8 cellular contexts compared by ENCODE assay signal in the genomic region with DNA sequence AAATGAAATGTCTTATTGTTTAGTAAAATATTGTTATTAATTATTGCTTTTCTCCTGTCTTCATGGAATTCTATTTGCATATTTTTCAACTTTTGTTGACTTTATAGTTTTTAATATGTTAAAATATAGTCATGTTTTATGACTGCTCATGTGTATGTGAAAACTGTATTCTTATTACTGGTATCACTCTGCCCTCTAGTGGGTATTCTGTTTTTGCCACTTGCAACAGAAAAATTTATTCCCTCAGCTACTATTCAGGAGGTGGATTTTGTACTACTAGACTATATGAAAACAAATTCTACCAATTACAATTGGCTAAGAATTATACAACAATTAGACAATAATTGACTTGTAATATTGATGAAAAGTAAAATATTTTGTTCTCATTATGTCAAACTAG. TPM values are rescaled to one million over a fixed set of nuclear protein-coding genes. Genes with fewer than 3 reads are reported as not detected.
DNase-seq lines count a peak whose midpoint lies in the region; ATAC-seq and TF ChIP-seq lines count a peak whose summit lies in the region.

No MANE protein-coding gene starts in this region.

- intact Hi-C loops in upper lobe of right lung (cut with DNase I): no loop called here

- no peak overlapping the region for H3K4me3 ChIP-seq in NT2/D1 (ENCODE audit: insufficient read length, low read depth)
- H3K4me3 ChIP-seq in upper lobe of right lung: no peak overlapping the region

- TF ChIP-seq CTCF in upper lobe of right lung (IDR thresholded peaks at IDR 0.05): peak; percentile 52

- DNase-seq in DMS53 treated with DMSO at 0.1 percent for 48 hours (lab: John Stamatoyannopoulos, UW; ENCODE audit: unreplicated experiment) (peak; percentile 3), NT2/D1 (ENCODE audit: low read depth, low spot score) (peak; percentile 27), fibroblast of peridontal ligament (ENCODE audit: extremely low read depth) (peak; percentile 40), upper lobe of right lung (no peak), H4 (ENCODE audit: low spot score) (no peak)
- DNase-seq in stimulated activated naive CD4-positive, alpha-beta T cell (lab: John Stamatoyannopoulos, UW): no peak
- no peak for DNase-seq in effector CD8-positive, alpha-beta T cell (lab: John Stamatoyannopoulos, UW)

- no peak overlapping the region for H3K27ac ChIP-seq in upper lobe of right lung

- H3K9me3 ChIP-seq in NT2/D1 (ENCODE audit: insufficient read depth, low read length) (0 out of 2 replicates have a peak, but pooled peaks cover under 1% of the 10 kb centered on the region), upper lobe of right lung (no peaks in the 10 kb centered on the region)

- H3K36me3 ChIP-seq in NT2/D1 (ENCODE audit: insufficient read depth, insufficient read length, low read length): no peaks in the 10 kb centered on the region
- no peaks in the 10 kb centered on the region for H3K36me3 ChIP-seq in upper lobe of right lung

- no peak overlapping the region for H3K9ac ChIP-seq in NT2/D1 (ENCODE audit: insufficient read length, low read depth)

- ATAC-seq in HG02588 (IDR thresholded peaks at IDR 0.05; ENCODE audit: unreplicated experiment) (peak; percentile 50), upper lobe of right lung (peak; percentile 30)

- H3K27me3 ChIP-seq in NT2/D1 (ENCODE audit: insufficient read depth, insufficient read length) (no peaks in the 10 kb centered on the region), upper lobe of right lung (no peaks in the 10 kb centered on the region)

- H3K4me1 ChIP-seq in NT2/D1 (ENCODE audit: insufficient read depth, insufficient read length) (no peaks in the 10 kb centered on the region), upper lobe of right lung (no peaks in the 10 kb centered on the region)

RNA-seq across cellular contexts. Expression of gene OR4C6, which starts 45.0 kb away (rescaled TPM):
- not detected for total RNA-seq in upper lobe of right lung
- total RNA-seq in H4 (2014; rRNA removed; shearing (Covaris generic)): 0.21 TPM in 1 of 2 replicates, not detected in the other

RNA-seq across cellular contexts. Expression of gene OR4S2, which starts 58.9 kb away (rescaled TPM):
- total RNA-seq in upper lobe of right lung: not detected
- total RNA-seq in H4 (2014; rRNA removed; shearing (Covaris generic)): not detected in 2 replicates

Comparison
In these comparisons a context has a peak if more than half of its experiments do, and no peak if none do; other contexts are left out.
1. DNase-seq: peak in DMS53 treated with DMSO at 0.1 percent for 48 hours (single experiment), NT2/D1 (single experiment) and fibroblast of peridontal ligament (single experiment); none in upper lobe of right lung (single experiment), stimulated activated naive CD4-positive, alpha-beta T cell (0 of 6), effector CD8-positive, alpha-beta T cell (single experiment) and H4 (single experiment).